25 cellular contexts compared by ENCODE assay signal in the genomic region with DNA sequence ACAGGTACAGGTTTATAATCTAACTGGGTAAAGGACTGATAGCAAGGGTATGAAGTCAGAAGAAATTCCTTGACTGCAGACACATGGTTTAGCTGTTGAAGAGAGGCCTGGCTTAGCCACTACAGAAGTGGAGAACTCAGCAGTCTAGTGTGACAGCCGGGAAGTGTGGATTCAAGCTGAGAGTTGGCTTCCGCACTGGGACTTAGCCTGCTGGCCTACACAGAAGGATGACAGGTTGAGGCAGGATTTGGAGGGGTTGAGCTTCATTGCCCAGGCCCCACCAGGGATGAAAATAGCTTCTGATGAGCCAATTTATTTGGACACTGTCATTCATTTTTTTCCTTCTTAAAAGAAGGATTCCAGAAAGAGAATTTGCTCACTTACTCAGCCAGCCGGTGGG.
DNase-seq lines count a peak whose midpoint lies in the region; ATAC-seq, FAIRE-seq and TF ChIP-seq lines count a peak whose summit lies in the region.
"Had no signal": no experiment of that assay in that cellular context is flagged by ENCODE, and none has a peak within 500 bp of the region (broad histone marks: within the 10 kb centered on the region; RNA-seq: fewer than 3 reads in every experiment).

No MANE protein-coding gene starts in this region.

- H2AFZ ChIP-seq in neuronal stem cell (ENCODE audit: low read length) (no peak overlapping the region), smooth muscle cell (ENCODE audit: low read depth) (no peak overlapping the region)

- H3K4me2 ChIP-seq in neuronal stem cell (ENCODE audit: insufficient read depth, low read length, poor library complexity, severe bottlenecking), result no peak overlapping the region
- H3K4me2 ChIP-seq in smooth muscle cell, result no peak overlapping the region
- H3K4me2 ChIP-seq: A549; BLaER1 treated with 17β-estradiol and CSF1 and Interleukin-3, amounts not matched to agents 10 nM and 100 nM had no signal

- H3K4ac ChIP-seq in neuronal stem cell (ENCODE audit: low read length), result no peak overlapping the region

- H3F3A ChIP-seq in smooth muscle cell (ENCODE audit: low read depth), result no peaks in the 10 kb centered on the region

- no peak overlapping the region for H3K14ac ChIP-seq in neuronal stem cell (ENCODE audit: low read length)

- DNase-seq in NCI-H446 treated with DMSO at 0.1 percent for 48 hours (lab: John Stamatoyannopoulos, UW), result peak; percentile 60
- DNase-seq in cerebellum (ENCODE audit: low spot score), result peak; percentile 83
- no peak for DNase-seq in neuronal stem cell (ENCODE audit: low spot score)
- no peak for DNase-seq in left ventricle myocardium superior
- no peak for DNase-seq in RCC 7860 (ENCODE audit: low spot score)
- no peak for DNase-seq in foreskin fibroblast
- no peak for DNase-seq in smooth muscle cell (lab: John Stamatoyannopoulos, UW; ENCODE audit: unreplicated experiment)
- DNase-seq: 8988T; ACHN; AML-193; BE2C; CD4-positive, alpha-beta T cell; CD8-positive, alpha-beta memory T cell; DMS 273 treated with DMSO at 0.1 percent for 48 hours; DMS79; EL; GF-D8; GOT3; HFFc6 had no signal

- H3K9ac ChIP-seq in neuronal stem cell (ENCODE audit: low read depth, low read length, poor library complexity) (no peak overlapping the region), smooth muscle cell (ENCODE audit: low read depth) (no peak overlapping the region)
- H3K9ac ChIP-seq: BLaER1 treated with 17β-estradiol and CSF1 and Interleukin-3, amounts not matched to agents 10 nM and 100 nM had no signal

- H3K23ac ChIP-seq in neuronal stem cell (ENCODE audit: low read depth, low read length, poor library complexity), result no peak overlapping the region

- ATAC-seq in left ventricle myocardium superior, result no peak
- ATAC-seq: A549 had no signal

- H2BK120ac ChIP-seq in neuronal stem cell (ENCODE audit: low read depth, low read length), result no peak overlapping the region

- H3K27me3 ChIP-seq in neuronal stem cell (ENCODE audit: control insufficient read depth in 3 of 3, insufficient read depth in 3 of 3, low read depth in 1 of 3, low read length in 3 of 3) (no peaks in the 10 kb centered on the region), smooth muscle cell (ENCODE audit: low read depth) (peaks cover 6% of the 10 kb centered on the region)
- H3K27me3 ChIP-seq: BE2C; BLaER1 treated with 17β-estradiol and CSF1 and Interleukin-3, amounts not matched to agents 10 nM and 100 nM had no signal

- no peak for FAIRE-seq in RCC 7860 (lab: Jason Lieb, UNC)
- FAIRE-seq: A549, D721Med, GM12891, H54 had no signal

- H4K20me1 ChIP-seq in smooth muscle cell (ENCODE audit: low read depth), result no peaks in the 10 kb centered on the region
- H4K20me1 ChIP-seq: BLaER1 treated with 17β-estradiol and CSF1 and Interleukin-3, amounts not matched to agents 10 nM and 100 nM had no signal

- H2BK15ac ChIP-seq in neuronal stem cell (ENCODE audit: low read length), result no peak overlapping the region

- H3K27ac ChIP-seq in neuronal stem cell (replicated peaks; ENCODE audit: low read length), result no peak overlapping the region
- no peak overlapping the region for H3K27ac ChIP-seq in smooth muscle cell (ENCODE audit: low read depth)
- H3K27ac ChIP-seq: A549; BLaER1 treated with 17β-estradiol and CSF1 and Interleukin-3, amounts not matched to agents 10 nM and 100 nM had no signal

- H2BK5ac ChIP-seq in neuronal stem cell (ENCODE audit: low read length), result no peak overlapping the region

- H2AK5ac ChIP-seq in neuronal stem cell (ENCODE audit: low read depth, low read length), result no peak overlapping the region

- H3K4me3 ChIP-seq in neuronal stem cell (ENCODE audit: low read length in 2 of 2), result no peak overlapping the region
- H3K4me3 ChIP-seq in foreskin fibroblast (ENCODE audit: low read depth in 1 of 2, low read length in 2 of 2), result no peak overlapping the region
- H3K4me3 ChIP-seq in smooth muscle cell, result no peak overlapping the region
- H3K4me3 ChIP-seq: A549; BLaER1 treated with 17β-estradiol and CSF1 and Interleukin-3, amounts not matched to agents 10 nM and 100 nM; HAP-1 had no signal

- H3K79me2 ChIP-seq in smooth muscle cell (ENCODE audit: low read depth), result no peaks in the 10 kb centered on the region

- H3K36me3 ChIP-seq in neuronal stem cell (replicated peaks in 1 of 2; ENCODE audit: control insufficient read depth in 2 of 2, insufficient read depth in 2 of 2, low read length in 2 of 2), result no peaks in the 10 kb centered on the region
- H3K36me3 ChIP-seq in smooth muscle cell (ENCODE audit: low read depth), result no peaks in the 10 kb centered on the region
- H3K36me3 ChIP-seq: BE2C; BLaER1 treated with 17β-estradiol and CSF1 and Interleukin-3, amounts not matched to agents 10 nM and 100 nM; HAP-1 had no signal

- peaks cover 0 to 3% of the 10 kb centered on the region in 2 donors for H3K9me3 ChIP-seq in neuronal stem cell (replicated peaks in 1 of 2; ENCODE audit: control insufficient read depth in 2 of 2, insufficient read depth in 1 of 2, low read depth in 1 of 2, low read length in 2 of 2)
- no peaks in the 10 kb centered on the region for H3K9me3 ChIP-seq in smooth muscle cell (replicated peaks; ENCODE audit: low read depth)
- H3K9me3 ChIP-seq: A549; BLaER1 treated with 17β-estradiol and CSF1 and Interleukin-3, amounts not matched to agents 10 nM and 100 nM had no signal

- peak overlapping the region; percentile 50 for H3K18ac ChIP-seq in neuronal stem cell (ENCODE audit: low read length)

- H4K91ac ChIP-seq in neuronal stem cell (ENCODE audit: low read depth, low read length, poor library complexity), result no peak overlapping the region

- H4K8ac ChIP-seq in neuronal stem cell (ENCODE audit: low read depth, low read length), result no peak overlapping the region

- no peaks in the 10 kb centered on the region for H3K79me1 ChIP-seq in neuronal stem cell (ENCODE audit: low read depth, low read length)

- WGBS in neuronal stem cell (ENCODE audit: extremely low coverage in 2 of 2, insufficient read length in 2 of 2, insufficient replicate concordance in 1 of 2), 2 donors, result no CpG with 5 or more reads among the region's 3 CpGs
- 85% methylated on average over 3 of the region's 3 CpGs for WGBS in smooth muscle cell (ENCODE audit: low lambda C conversion rate)

- H2BK12ac ChIP-seq in neuronal stem cell (ENCODE audit: low read length), result no peak overlapping the region

- H3K4me1 ChIP-seq in neuronal stem cell (ENCODE audit: control insufficient read depth in 2 of 2, insufficient read depth in 1 of 2, low read depth in 1 of 2, low read length in 2 of 2) (peaks cover 2 to 8% of the 10 kb centered on the region in 2 donors), smooth muscle cell (ENCODE audit: low read depth) (no peaks in the 10 kb centered on the region)
- H3K4me1 ChIP-seq: A549, BE2C, HAP-1 had no signal

- intact Hi-C loops in left ventricle myocardium superior (cut with micrococcal nuclease), result no loop called here

- TF ChIP-seq CTCF in foreskin fibroblast (IDR thresholded peaks at IDR 0.05; ENCODE audit: low read depth, low read length) (no peak), smooth muscle cell (IDR thresholded peaks at IDR 0.05; ENCODE audit: borderline replicate concordance, insufficient read depth, poor library complexity, severe bottlenecking) (no peak)

Comparison
In these comparisons a context has a peak if more than half of its experiments do, and no peak if none do; other contexts are left out.
1. DNase-seq: peak in NCI-H446 treated with DMSO at 0.1 percent for 48 hours (single experiment) and cerebellum (single experiment); none in neuronal stem cell (single experiment), left ventricle myocardium superior (single experiment), RCC 7860 (single experiment), foreskin fibroblast (0 of 2) and smooth muscle cell (single experiment).